Comparison of ENCODE assay signal across 1 cellular context in the genomic region with DNA sequence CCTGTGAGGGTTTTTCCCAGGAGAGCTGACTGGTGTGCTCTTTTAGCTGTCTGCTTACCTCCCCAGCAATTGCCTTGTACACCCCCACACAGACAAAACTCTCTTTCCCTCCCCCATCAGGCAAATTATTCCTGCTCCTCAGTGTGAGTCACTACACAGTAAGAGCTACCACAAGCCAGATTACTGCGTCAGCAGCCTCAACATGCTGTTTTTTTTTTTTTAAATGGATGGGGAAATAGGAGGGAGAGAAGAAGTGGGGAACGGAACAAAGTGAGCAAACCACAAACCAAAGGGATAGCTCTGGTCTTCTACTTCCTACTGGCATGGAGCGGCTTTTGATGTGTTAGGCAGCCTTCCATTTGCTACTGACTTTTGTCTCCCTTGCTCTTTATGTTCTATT.
A peak's percentile ranks its signal among the peaks of the same experiment; 100 is the strongest.
TF ChIP-seq lines count a peak whose summit lies in the region.

No MANE protein-coding gene starts in this region.

TF ChIP-seq in HEK293, 187 proteins besides CTCF, POLR2A, EP300 and RAD21 (continued from another document):
- TF ChIP-seq ZNF624 (tag by site-specific recombination; IDR thresholded peaks at IDR 0.05) (no peak), ZNF174 (tag by site-specific recombination; IDR thresholded peaks at IDR 0.05) (no peak), ZNF404 (tag by site-specific recombination; IDR thresholded peaks at IDR 0.05) (no peak), ZNF292 (tag by site-specific recombination; IDR thresholded peaks at IDR 0.05; ENCODE audit: borderline replicate concordance, low read depth) (no peak), ZFP37 (tag by site-specific recombination; IDR thresholded peaks at IDR 0.05) (no peak), FEZF1 (tag by site-specific recombination; IDR thresholded peaks at IDR 0.05) (peak; percentile 40; the same call in 1 of the 2 replicates)
- TF ChIP-seq, protein P1, sequence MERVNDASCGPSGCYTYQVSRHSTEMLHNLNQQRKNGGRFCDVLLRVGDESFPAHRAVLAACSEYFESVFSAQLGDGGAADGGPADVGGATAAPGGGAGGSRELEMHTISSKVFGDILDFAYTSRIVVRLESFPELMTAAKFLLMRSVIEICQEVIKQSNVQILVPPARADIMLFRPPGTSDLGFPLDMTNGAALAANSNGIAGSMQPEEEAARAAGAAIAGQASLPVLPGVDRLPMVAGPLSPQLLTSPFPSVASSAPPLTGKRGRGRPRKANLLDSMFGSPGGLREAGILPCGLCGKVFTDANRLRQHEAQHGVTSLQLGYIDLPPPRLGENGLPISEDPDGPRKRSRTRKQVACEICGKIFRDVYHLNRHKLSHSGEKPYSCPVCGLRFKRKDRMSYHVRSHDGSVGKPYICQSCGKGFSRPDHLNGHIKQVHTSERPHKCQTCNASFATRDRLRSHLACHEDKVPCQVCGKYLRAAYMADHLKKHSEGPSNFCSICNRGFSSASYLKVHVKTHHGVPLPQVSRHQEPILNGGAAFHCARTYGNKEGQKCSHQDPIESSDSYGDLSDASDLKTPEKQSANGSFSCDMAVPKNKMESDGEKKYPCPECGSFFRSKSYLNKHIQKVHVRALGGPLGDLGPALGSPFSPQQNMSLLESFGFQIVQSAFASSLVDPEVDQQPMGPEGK (tag by site-specific recombination; IDR thresholded peaks at IDR 0.05) = peak; percentile 18; the same call in 1 of the 2 replicates
- TF ChIP-seq, protein P2, sequence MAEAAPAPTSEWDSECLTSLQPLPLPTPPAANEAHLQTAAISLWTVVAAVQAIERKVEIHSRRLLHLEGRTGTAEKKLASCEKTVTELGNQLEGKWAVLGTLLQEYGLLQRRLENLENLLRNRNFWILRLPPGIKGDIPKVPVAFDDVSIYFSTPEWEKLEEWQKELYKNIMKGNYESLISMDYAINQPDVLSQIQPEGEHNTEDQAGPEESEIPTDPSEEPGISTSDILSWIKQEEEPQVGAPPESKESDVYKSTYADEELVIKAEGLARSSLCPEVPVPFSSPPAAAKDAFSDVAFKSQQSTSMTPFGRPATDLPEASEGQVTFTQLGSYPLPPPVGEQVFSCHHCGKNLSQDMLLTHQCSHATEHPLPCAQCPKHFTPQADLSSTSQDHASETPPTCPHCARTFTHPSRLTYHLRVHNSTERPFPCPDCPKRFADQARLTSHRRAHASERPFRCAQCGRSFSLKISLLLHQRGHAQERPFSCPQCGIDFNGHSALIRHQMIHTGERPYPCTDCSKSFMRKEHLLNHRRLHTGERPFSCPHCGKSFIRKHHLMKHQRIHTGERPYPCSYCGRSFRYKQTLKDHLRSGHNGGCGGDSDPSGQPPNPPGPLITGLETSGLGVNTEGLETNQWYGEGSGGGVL (tag by site-specific recombination; IDR thresholded peaks at IDR 0.05) = peak; percentile 71
